In the genomic region with DNA sequence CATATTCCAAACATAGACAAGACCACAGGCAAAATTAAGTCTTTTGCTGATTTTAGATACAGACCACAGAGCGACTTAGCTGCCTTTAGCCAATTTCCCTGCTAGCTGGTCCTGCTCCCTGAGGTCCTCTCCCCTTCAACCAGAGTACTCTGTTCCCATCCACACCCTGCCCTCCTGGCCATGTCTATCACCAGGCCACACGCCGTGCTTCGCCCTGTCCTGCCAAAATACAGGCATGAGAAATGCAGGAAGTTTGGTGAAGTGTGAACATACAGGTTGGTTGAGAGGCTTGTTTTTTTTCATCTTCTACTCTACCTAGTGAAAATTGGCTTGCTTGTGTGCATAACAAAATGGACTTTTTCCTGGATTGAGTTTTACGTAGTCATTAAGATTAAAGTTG, we compare ENCODE assay signal across 22 cellular contexts.
"Had no signal": no experiment of that assay in that cellular context is flagged by ENCODE, and none has a peak within 500 bp of the region (broad histone marks: within the 10 kb centered on the region; RNA-seq: fewer than 3 reads in every experiment).

No MANE protein-coding gene starts in this region.

- H3K9me3 ChIP-seq: colonic mucosa, transverse colon, uterus had no signal

- H3K27me3 Mint-ChIP-seq: activated CD4-positive, alpha-beta memory T cell treated with anti-CD3 and anti-CD28 coated beads, Interleukin-2, amount 10 ng/mL, durations not matched to agents 7 days and 5 days; activated CD4-positive, alpha-beta T cell treated with anti-CD3 and anti-CD28 coated beads, Interleukin-2, amount 10 ng/mL, durations not matched to agents 7 days and 5 days; activated naive CD4-positive, alpha-beta T cell treated with anti-CD3 and anti-CD28 coated beads, Interleukin-2, amount 50 U/mL, for 24 hours; activated naive CD8-positive, alpha-beta T cell treated with anti-CD3 and anti-CD28 coated beads, Interleukin-2, amount 50 U/mL, for 24 hours; activated T-helper 17 cell treated with anti-CD3 and anti-CD28 coated beads, Interleukin-2, amount 50 U/mL, for 72 hours; central memory CD8-positive, alpha-beta T cell had no signal

- H3K27ac Mint-ChIP-seq: activated CD4-positive, alpha-beta memory T cell treated with anti-CD3 and anti-CD28 coated beads, Interleukin-2, amount 10 ng/mL, durations not matched to agents 7 days and 5 days; activated CD4-positive, alpha-beta T cell treated with anti-CD3 and anti-CD28 coated beads, Interleukin-2, amount 10 ng/mL, durations not matched to agents 7 days and 5 days; activated naive CD4-positive, alpha-beta T cell treated with anti-CD3 and anti-CD28 coated beads, Interleukin-2, amount 50 U/mL, for 24 hours; activated naive CD8-positive, alpha-beta T cell treated with anti-CD3 and anti-CD28 coated beads, Interleukin-2, amount 50 U/mL, for 24 hours; activated T-helper 17 cell treated with anti-CD3 and anti-CD28 coated beads, Interleukin-2, amount 50 U/mL, for 72 hours; immature natural killer cell; mesothelial cell of epicardium; natural killer cell had no signal

- FAIRE-seq: bronchial epithelial cell had no signal

- H3K4me1 ChIP-seq: colonic mucosa, transverse colon, uterus had no signal

- H3K4me3 Mint-ChIP-seq: activated CD4-positive, alpha-beta memory T cell treated with anti-CD3 and anti-CD28 coated beads, Interleukin-2, amount 10 ng/mL, durations not matched to agents 7 days and 5 days; activated CD4-positive, alpha-beta T cell treated with anti-CD3 and anti-CD28 coated beads, Interleukin-2, amount 10 ng/mL, durations not matched to agents 7 days and 5 days; activated naive CD4-positive, alpha-beta T cell treated with anti-CD3 and anti-CD28 coated beads, Interleukin-2, amount 50 U/mL, for 24 hours; activated naive CD8-positive, alpha-beta T cell treated with anti-CD3 and anti-CD28 coated beads, Interleukin-2, amount 50 U/mL, for 24 hours; activated T-cell treated with anti-CD3 and anti-CD28 coated beads, Interleukin-2, amount 50 U/mL, for 4 hours; activated T-helper 17 cell treated with anti-CD3 and anti-CD28 coated beads, Interleukin-2, amount 50 U/mL, for 72 hours; central memory CD8-positive, alpha-beta T cell; immature natural killer cell; mesothelial cell of epicardium; natural killer cell had no signal

- H3K9me3 Mint-ChIP-seq: activated CD4-positive, alpha-beta T cell treated with anti-CD3 and anti-CD28 coated beads, Interleukin-2, amount 10 ng/mL, durations not matched to agents 7 days and 5 days; activated naive CD4-positive, alpha-beta T cell treated with anti-CD3 and anti-CD28 coated beads, Interleukin-2, amount 50 U/mL, for 24 hours; activated T-cell treated with anti-CD3 and anti-CD28 coated beads, Interleukin-2, amount 50 U/mL, for 4 hours; activated T-helper 17 cell treated with anti-CD3 and anti-CD28 coated beads, Interleukin-2, amount 50 U/mL, for 72 hours had no signal

- H3K4me1 Mint-ChIP-seq: activated CD4-positive, alpha-beta memory T cell treated with anti-CD3 and anti-CD28 coated beads, Interleukin-2, amount 10 ng/mL, durations not matched to agents 7 days and 5 days; activated CD4-positive, alpha-beta T cell treated with anti-CD3 and anti-CD28 coated beads, Interleukin-2, amount 10 ng/mL, durations not matched to agents 7 days and 5 days; activated naive CD4-positive, alpha-beta T cell treated with anti-CD3 and anti-CD28 coated beads, Interleukin-2, amount 50 U/mL, for 24 hours; activated T-helper 17 cell treated with anti-CD3 and anti-CD28 coated beads, Interleukin-2, amount 50 U/mL, for 72 hours; central memory CD8-positive, alpha-beta T cell; natural killer cell had no signal

- H3K27me3 ChIP-seq: colonic mucosa, transverse colon, uterus had no signal

- H3K4me3 ChIP-seq: colonic mucosa, transverse colon, uterus had no signal

- H3K36me3 Mint-ChIP-seq: activated naive CD4-positive, alpha-beta T cell treated with anti-CD3 and anti-CD28 coated beads, Interleukin-2, amount 50 U/mL, for 24 hours; immature natural killer cell; mesothelial cell of epicardium; natural killer cell had no signal

- H3K27ac ChIP-seq: colonic mucosa, transverse colon, uterus had no signal

- H3K36me3 ChIP-seq: colonic mucosa, transverse colon, uterus had no signal

- DNase-seq: activated CD4-positive, alpha-beta memory T cell treated with anti-CD3 and anti-CD28 coated beads, Interleukin-2, amount 10 ng/mL, durations not matched to agents 7 days and 5 days; activated CD4-positive, alpha-beta T cell treated with anti-CD3 and anti-CD28 coated beads for 1 hour; activated CD4-positive, alpha-beta T cell treated with anti-CD3 and anti-CD28 coated beads, Interleukin-2, amount 10 ng/mL, durations not matched to agents 7 days and 5 days; activated gamma-delta T cell treated with Interleukin-2 at 50 U/mL for 16 hours; activated naive CD8-positive, alpha-beta T cell treated with anti-CD3 and anti-CD28 coated beads, Interleukin-2, amount 50 U/mL, for 24 hours; activated T-cell treated with anti-CD3 and anti-CD28 coated beads, Interleukin-2, amount 50 U/mL, for 4 hours; colonic mucosa; effector memory CD4-positive, alpha-beta T cell; hippocampal formation; immature natural killer cell; natural killer cell; right cardiac atrium; stimulated activated CD4-positive, alpha-beta T cell treated with anti-CD3 and anti-CD28 coated beads, Interleukin-2, amount 100 ng/mL, for 48 hours; stimulated activated naive CD4-positive, alpha-beta T cell treated with Interleukin-2 at 50 U/mL for 16 hours; T-helper 2 cell; transverse colon; uterus had no signal
